In the genomic region with DNA sequence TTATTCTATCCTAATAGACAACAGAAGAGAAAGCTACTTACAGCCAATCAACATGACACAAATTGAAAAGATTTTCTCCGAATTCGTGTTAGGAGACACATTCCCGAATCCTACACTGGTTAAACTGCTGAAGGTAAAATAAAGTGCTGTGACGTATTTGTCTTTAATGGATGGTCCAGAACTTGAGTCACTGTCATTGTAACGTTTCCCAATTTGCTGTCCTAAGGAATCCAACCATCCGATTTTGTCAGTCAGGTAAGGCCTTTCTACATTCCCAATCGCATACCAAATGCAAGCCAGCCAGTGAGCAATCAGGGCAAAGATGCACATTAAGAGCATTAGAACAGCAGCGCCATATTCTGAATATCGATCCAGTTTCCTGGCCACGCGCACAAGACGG, we compare ENCODE assay signal across 6 cellular contexts.
"Had no signal": no experiment of that assay in that cellular context is flagged by ENCODE, and none has a peak within 500 bp of the region (broad histone marks: within the 10 kb centered on the region; RNA-seq: fewer than 3 reads in every experiment).

No MANE protein-coding gene starts in this region.

- H3K4me2 ChIP-seq: KMS-11 had no signal

- H3K27ac ChIP-seq: GM23248, HL-60, KMS-11 had no signal

- DNase-seq: GM23248, GOT3, H9, KBM-7 had no signal

- H3K9ac ChIP-seq: GM23248, KMS-11 had no signal

- H2AFZ ChIP-seq: GM23248 had no signal

- H3K4me3 ChIP-seq: GM23248 had no signal
